2 cellular contexts compared by ENCODE assay signal in genomic region chr12:93408813-93409212, GRCh38.
TF ChIP-seq lines count a peak whose summit lies in the region.

No MANE protein-coding gene starts in this region.

TF ChIP-seq in HepG2, 621 proteins besides CTCF, POLR2A, EP300 and RAD21:
- TF ChIP-seq POLR2AphosphoS2 (IDR thresholded peaks at IDR 0.05; ENCODE audit: low read depth, low read length) (no peak), NFAT5 (CRISPR knock-in tag; IDR thresholded peaks at IDR 0.05) (no peak), ZNF841 (CRISPR knock-in tag; IDR thresholded peaks at IDR 0.05; ENCODE audit: borderline replicate concordance) (no peak), PHF8 (CRISPR knock-in tag; IDR thresholded peaks at IDR 0.05) (no peak), IKZF4 (CRISPR knock-in tag; IDR thresholded peaks at IDR 0.05; ENCODE audit: borderline replicate concordance, low read depth, not compliant biosample characterization) (no peak), MED13 (CRISPR knock-in tag; IDR thresholded peaks at IDR 0.05) (no peak), ZNF326 (CRISPR knock-in tag; IDR thresholded peaks at IDR 0.05; ENCODE audit: borderline replicate concordance) (no peak), CBFB (CRISPR knock-in tag; IDR thresholded peaks at IDR 0.05) (no peak), IRX3 (CRISPR knock-in tag; IDR thresholded peaks at IDR 0.05; ENCODE audit: borderline replicate concordance, low read depth) (no peak), KAT8 (CRISPR knock-in tag; IDR thresholded peaks at IDR 0.05) (no peak), PHF5A (CRISPR knock-in tag; IDR thresholded peaks at IDR 0.05; ENCODE audit: low read depth, unreplicated experiment) (no peak), NFYB (CRISPR knock-in tag; IDR thresholded peaks at IDR 0.05) (no peak), ZNF780A (CRISPR knock-in tag; IDR thresholded peaks at IDR 0.05) (no peak)
- TF ChIP-seq, protein P1, sequence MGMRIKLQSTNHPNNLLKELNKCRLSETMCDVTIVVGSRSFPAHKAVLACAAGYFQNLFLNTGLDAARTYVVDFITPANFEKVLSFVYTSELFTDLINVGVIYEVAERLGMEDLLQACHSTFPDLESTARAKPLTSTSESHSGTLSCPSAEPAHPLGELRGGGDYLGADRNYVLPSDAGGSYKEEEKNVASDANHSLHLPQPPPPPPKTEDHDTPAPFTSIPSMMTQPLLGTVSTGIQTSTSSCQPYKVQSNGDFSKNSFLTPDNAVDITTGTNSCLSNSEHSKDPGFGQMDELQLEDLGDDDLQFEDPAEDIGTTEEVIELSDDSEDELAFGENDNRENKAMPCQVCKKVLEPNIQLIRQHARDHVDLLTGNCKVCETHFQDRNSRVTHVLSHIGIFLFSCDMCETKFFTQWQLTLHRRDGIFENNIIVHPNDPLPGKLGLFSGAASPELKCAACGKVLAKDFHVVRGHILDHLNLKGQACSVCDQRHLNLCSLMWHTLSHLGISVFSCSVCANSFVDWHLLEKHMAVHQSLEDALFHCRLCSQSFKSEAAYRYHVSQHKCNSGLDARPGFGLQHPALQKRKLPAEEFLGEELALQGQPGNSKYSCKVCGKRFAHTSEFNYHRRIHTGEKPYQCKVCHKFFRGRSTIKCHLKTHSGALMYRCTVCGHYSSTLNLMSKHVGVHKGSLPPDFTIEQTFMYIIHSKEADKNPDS (CRISPR knock-in tag; IDR thresholded peaks at IDR 0.05): no peak
- TF ChIP-seq, protein P2, sequence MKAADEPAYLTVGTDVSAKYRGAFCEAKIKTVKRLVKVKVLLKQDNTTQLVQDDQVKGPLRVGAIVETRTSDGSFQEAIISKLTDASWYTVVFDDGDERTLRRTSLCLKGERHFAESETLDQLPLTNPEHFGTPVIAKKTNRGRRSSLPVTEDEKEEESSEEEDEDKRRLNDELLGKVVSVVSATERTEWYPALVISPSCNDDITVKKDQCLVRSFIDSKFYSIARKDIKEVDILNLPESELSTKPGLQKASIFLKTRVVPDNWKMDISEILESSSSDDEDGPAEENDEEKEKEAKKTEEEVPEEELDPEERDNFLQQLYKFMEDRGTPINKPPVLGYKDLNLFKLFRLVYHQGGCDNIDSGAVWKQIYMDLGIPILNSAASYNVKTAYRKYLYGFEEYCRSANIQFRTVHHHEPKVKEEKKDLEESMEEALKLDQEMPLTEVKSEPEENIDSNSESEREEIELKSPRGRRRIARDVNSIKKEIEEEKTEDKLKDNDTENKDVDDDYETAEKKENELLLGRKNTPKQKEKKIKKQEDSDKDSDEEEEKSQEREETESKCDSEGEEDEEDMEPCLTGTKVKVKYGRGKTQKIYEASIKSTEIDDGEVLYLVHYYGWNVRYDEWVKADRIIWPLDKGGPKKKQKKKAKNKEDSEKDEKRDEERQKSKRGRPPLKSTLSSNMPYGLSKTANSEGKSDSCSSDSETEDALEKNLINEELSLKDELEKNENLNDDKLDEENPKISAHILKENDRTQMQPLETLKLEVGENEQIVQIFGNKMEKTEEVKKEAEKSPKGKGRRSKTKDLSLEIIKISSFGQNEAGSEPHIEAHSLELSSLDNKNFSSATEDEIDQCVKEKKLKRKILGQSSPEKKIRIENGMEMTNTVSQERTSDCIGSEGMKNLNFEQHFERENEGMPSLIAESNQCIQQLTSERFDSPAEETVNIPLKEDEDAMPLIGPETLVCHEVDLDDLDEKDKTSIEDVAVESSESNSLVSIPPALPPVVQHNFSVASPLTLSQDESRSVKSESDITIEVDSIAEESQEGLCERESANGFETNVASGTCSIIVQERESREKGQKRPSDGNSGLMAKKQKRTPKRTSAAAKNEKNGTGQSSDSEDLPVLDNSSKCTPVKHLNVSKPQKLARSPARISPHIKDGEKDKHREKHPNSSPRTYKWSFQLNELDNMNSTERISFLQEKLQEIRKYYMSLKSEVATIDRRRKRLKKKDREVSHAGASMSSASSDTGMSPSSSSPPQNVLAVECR (CRISPR knock-in tag; IDR thresholded peaks at IDR 0.05; ENCODE audit: borderline replicate concordance): no peak
- TF ChIP-seq, protein P3, sequence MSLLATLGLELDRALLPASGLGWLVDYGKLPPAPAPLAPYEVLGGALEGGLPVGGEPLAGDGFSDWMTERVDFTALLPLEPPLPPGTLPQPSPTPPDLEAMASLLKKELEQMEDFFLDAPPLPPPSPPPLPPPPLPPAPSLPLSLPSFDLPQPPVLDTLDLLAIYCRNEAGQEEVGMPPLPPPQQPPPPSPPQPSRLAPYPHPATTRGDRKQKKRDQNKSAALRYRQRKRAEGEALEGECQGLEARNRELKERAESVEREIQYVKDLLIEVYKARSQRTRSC (CRISPR knock-in tag; IDR thresholded peaks at IDR 0.05; ENCODE audit: low read depth): no peak
TF ChIP-seq in HepG2: peak in this region for 0.

TF ChIP-seq in SK-N-SH treated with all-trans-retinoic acid at 6 μM for 48 hours, 23 proteins besides CTCF, POLR2A, EP300 and RAD21:
- TF ChIP-seq ZNF565 (CRISPR knock-in tag; conservative IDR thresholded peaks at IDR 0.05; ENCODE audit: low read depth) (no peak), SNAI2 (CRISPR knock-in tag; IDR thresholded peaks at IDR 0.05) (no peak), ZC3H10 (CRISPR knock-in tag; IDR thresholded peaks at IDR 0.05) (0 out of 2 replicates have a peak, but pooled peaks have one; percentile 5), ISL1 (CRISPR knock-in tag; IDR thresholded peaks at IDR 0.05) (no peak), GLIS3 (CRISPR knock-in tag; IDR thresholded peaks at IDR 0.05) (no peak)
- TF ChIP-seq, protein P4, sequence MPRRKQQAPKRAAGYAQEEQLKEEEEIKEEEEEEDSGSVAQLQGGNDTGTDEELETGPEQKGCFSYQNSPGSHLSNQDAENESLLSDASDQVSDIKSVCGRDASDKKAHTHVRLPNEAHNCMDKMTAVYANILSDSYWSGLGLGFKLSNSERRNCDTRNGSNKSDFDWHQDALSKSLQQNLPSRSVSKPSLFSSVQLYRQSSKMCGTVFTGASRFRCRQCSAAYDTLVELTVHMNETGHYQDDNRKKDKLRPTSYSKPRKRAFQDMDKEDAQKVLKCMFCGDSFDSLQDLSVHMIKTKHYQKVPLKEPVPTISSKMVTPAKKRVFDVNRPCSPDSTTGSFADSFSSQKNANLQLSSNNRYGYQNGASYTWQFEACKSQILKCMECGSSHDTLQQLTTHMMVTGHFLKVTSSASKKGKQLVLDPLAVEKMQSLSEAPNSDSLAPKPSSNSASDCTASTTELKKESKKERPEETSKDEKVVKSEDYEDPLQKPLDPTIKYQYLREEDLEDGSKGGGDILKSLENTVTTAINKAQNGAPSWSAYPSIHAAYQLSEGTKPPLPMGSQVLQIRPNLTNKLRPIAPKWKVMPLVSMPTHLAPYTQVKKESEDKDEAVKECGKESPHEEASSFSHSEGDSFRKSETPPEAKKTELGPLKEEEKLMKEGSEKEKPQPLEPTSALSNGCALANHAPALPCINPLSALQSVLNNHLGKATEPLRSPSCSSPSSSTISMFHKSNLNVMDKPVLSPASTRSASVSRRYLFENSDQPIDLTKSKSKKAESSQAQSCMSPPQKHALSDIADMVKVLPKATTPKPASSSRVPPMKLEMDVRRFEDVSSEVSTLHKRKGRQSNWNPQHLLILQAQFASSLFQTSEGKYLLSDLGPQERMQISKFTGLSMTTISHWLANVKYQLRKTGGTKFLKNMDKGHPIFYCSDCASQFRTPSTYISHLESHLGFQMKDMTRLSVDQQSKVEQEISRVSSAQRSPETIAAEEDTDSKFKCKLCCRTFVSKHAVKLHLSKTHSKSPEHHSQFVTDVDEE (CRISPR knock-in tag; IDR thresholded peaks at IDR 0.05): no peak
